ENCODE assay signal across 1 cellular context in the genomic region with DNA sequence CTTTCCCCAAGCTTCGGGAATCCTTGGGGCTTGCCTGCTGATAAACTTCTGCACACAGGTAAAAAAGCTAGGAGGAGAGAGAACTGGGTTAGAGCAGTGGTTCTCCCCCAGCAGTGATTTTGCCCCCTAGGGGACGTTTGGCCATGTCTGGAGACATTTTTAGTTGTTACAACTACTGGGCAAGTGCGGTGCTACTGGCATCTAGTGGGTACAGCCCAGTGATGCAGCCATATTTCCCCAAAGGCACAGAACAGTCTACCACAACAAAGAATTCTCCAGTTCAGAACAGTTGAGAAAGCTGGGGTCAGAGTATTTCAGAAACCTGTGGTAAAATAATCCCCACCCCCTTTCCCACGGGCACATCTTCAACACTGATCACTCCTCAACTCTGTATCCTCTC.
TF ChIP-seq lines count a peak whose summit lies in the region.

No MANE protein-coding gene starts in this region.

TF ChIP-seq in K562, 482 proteins besides CTCF, POLR2A, EP300 and RAD21 (continued from another document):
- TF ChIP-seq, protein P1, sequence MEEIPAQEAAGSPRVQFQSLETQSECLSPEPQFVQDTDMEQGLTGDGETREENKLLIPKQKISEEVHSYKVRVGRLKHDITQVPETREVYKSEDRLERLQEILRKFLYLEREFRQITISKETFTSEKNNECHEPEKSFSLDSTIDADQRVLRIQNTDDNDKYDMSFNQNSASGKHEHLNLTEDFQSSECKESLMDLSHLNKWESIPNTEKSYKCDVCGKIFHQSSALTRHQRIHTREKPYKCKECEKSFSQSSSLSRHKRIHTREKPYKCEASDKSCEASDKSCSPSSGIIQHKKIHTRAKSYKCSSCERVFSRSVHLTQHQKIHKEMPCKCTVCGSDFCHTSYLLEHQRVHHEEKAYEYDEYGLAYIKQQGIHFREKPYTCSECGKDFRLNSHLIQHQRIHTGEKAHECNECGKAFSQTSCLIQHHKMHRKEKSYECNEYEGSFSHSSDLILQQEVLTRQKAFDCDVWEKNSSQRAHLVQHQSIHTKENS (CRISPR knock-in tag; IDR thresholded peaks at IDR 0.05), result no peak
- TF ChIP-seq RFX1 (IDR thresholded peaks at IDR 0.05), result no peak
- no peak for TF ChIP-seq ZNF133 (CRISPR knock-in tag; IDR thresholded peaks at IDR 0.05)
- TF ChIP-seq PTRF (tag; IDR thresholded peaks at IDR 0.05), result no peak
- TF ChIP-seq, protein P2, sequence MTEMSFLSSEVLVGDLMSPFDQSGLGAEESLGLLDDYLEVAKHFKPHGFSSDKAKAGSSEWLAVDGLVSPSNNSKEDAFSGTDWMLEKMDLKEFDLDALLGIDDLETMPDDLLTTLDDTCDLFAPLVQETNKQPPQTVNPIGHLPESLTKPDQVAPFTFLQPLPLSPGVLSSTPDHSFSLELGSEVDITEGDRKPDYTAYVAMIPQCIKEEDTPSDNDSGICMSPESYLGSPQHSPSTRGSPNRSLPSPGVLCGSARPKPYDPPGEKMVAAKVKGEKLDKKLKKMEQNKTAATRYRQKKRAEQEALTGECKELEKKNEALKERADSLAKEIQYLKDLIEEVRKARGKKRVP (CRISPR knock-in tag; IDR thresholded peaks at IDR 0.05), result no peak
